In the genomic region with DNA sequence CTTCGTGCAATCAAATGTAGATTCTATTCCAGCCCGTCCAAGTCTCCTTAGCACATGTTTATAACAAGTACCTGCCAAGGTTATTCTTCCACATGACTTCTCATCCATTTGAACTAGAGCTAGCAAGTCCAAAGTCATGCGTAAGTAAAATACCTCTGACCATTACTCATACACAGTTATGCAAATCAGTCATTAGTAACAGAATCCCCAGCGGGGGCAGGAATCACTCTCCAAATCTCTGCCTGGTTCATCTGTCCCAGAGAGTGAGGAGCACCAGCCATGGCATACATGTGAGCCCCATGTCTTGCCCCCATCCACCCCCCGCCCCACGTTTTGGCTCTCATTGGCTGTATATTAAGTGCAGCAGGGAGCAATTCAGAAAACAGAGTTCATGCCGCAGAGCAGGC, we compare ENCODE assay signal across 12 cellular contexts. TPM values are rescaled to one million over a fixed set of nuclear protein-coding genes. Genes with fewer than 3 reads are reported as not detected.
DNase-seq lines count a peak whose midpoint lies in the region; ATAC-seq, FAIRE-seq and TF ChIP-seq lines count a peak whose summit lies in the region.
"Had no signal": no experiment of that assay in that cellular context is flagged by ENCODE, and none has a peak within 500 bp of the region (broad histone marks: within the 10 kb centered on the region; RNA-seq: fewer than 3 reads in every experiment).

No MANE protein-coding gene starts in this region.

- ATAC-seq in GM12878: 0 out of 3 replicates have a peak, but pooled peaks have one; percentile 31
- no peak for ATAC-seq in CD8-positive, alpha-beta T cell
- ATAC-seq: naive thymus-derived CD4-positive, alpha-beta T cell had no signal

- BruUV-seq in GM12878 (replicated peaks; lab: Mats Ljungman, UMichigan): no TSS peak

- RAD21 ChIA-PET in GM12878 (lab: Charles Lee; ENCODE audit: unreplicated experiment): interaction anchor here (0.5 kb wide), 1 partner anchor 84 kb away, joined by 3 read pairs; no protein-coding TSS in a partner anchor

- H3K4me3 ChIP-seq in GM12878: no peak overlapping the region
- H3K4me3 ChIP-seq in CD8-positive, alpha-beta T cell (ENCODE audit: low read depth, low read length): no peak overlapping the region

- H3K4me1 ChIP-seq in GM12878 (ENCODE audit: control insufficient read depth, insufficient read depth, low read length): no peaks in the 10 kb centered on the region
- H3K4me1 ChIP-seq in CD8-positive, alpha-beta T cell (ENCODE audit: insufficient read depth, low read length): no peaks in the 10 kb centered on the region

- H4K20me1 ChIP-seq in GM12878 (ENCODE audit: control insufficient read depth, insufficient read depth): no peaks in the 10 kb centered on the region

- CTCF ChIA-PET in GM12878 (lab: Yijun Ruan, JAX): no interaction called here
- CTCF ChIA-PET in CD8-positive, alpha-beta T cell (lab: Charles Lee): no interaction called here

- no peak overlapping the region for H3K4me2 ChIP-seq in GM12878 (ENCODE audit: control insufficient read depth, insufficient read depth)

- no peak for TF ChIP-seq POLR2A in GM12878 (IDR thresholded peaks at IDR 0.05; ENCODE audit: low read depth, low read length)

- no peak for FAIRE-seq in GM12878 (lab: Jason Lieb, UNC)
- FAIRE-seq: GM18507 had no signal

- H3K4me1 Mint-ChIP-seq in CD8-positive, alpha-beta T cell (ENCODE audit: low read depth): no peaks in the 10 kb centered on the region
- H3K4me1 Mint-ChIP-seq: activated CD4-positive, alpha-beta memory T cell treated with anti-CD3 and anti-CD28 coated beads, Interleukin-2, amount 10 ng/mL, durations not matched to agents 7 days and 5 days; naive thymus-derived CD4-positive, alpha-beta T cell had no signal

- no peak overlapping the region for H3K27ac Mint-ChIP-seq in CD8-positive, alpha-beta T cell
- H3K27ac Mint-ChIP-seq: activated CD4-positive, alpha-beta memory T cell treated with anti-CD3 and anti-CD28 coated beads, Interleukin-2, amount 10 ng/mL, durations not matched to agents 7 days and 5 days; naive thymus-derived CD4-positive, alpha-beta T cell had no signal

- H3K27me3 Mint-ChIP-seq in CD8-positive, alpha-beta T cell (ENCODE audit: low read depth): peaks cover 3% of the 10 kb centered on the region

- no peak overlapping the region for H3K27ac ChIP-seq in GM12878 (ENCODE audit: control insufficient read depth, insufficient read depth)
- H3K27ac ChIP-seq in CD8-positive, alpha-beta T cell (ENCODE audit: low read depth, low read length): no peak overlapping the region

- H3K9ac ChIP-seq in GM12878 (ENCODE audit: control insufficient read depth, insufficient read depth, low read length): no peak overlapping the region

- 23% methylated on average over 7 of the region's 7 CpGs for WGBS in GM12878 (ENCODE audit: insufficient coverage, insufficient replicate concordance, low lambda C conversion rate, missing lambda C conversion rate)

- no peaks in the 10 kb centered on the region for H3K36me3 Mint-ChIP-seq in CD8-positive, alpha-beta T cell
- H3K36me3 Mint-ChIP-seq: naive thymus-derived CD4-positive, alpha-beta T cell had no signal

- intact Hi-C loops in GM12878 (cut with micrococcal nuclease; ENCODE audit: unreplicated experiment): no loop called here
- intact Hi-C loops in CD8-positive, alpha-beta T cell (cut with DNase I, micrococcal nuclease): no loop called here

- no peak overlapping the region for H3K4me3 Mint-ChIP-seq in CD8-positive, alpha-beta T cell
- H3K4me3 Mint-ChIP-seq: activated CD4-positive, alpha-beta memory T cell treated with anti-CD3 and anti-CD28 coated beads, Interleukin-2, amount 10 ng/mL, durations not matched to agents 7 days and 5 days; naive thymus-derived CD4-positive, alpha-beta T cell had no signal

- no peaks in the 10 kb centered on the region for H3K79me2 ChIP-seq in GM12878 (ENCODE audit: control insufficient read depth, insufficient read depth, low read length)

- TF ChIP-seq CTCF in GM12878 (IDR thresholded peaks at IDR 0.05 in 2 of 3, conservative IDR thresholded peaks at IDR 0.05 in 1 of 3; ENCODE audit: control insufficient read depth in 2 of 3, extremely low read depth in 1 of 3, insufficient read depth in 1 of 3, low read depth in 3 of 3, low read length in 3 of 3): no peak
- TF ChIP-seq CTCF in CD8-positive, alpha-beta T cell (IDR thresholded peaks at IDR 0.05): no peak

- H3K27me3 ChIP-seq in GM12878 (replicated peaks in 1 of 2; ENCODE audit: control insufficient read depth in 2 of 2, insufficient read depth in 2 of 2, low read length in 1 of 2): no peaks in the 10 kb centered on the region; a peak in 2 of 4 replicates
- no peaks in the 10 kb centered on the region for H3K27me3 ChIP-seq in CD8-positive, alpha-beta T cell (ENCODE audit: insufficient read depth, low read length)

- H3K9me3 ChIP-seq in GM12878 (replicated peaks; ENCODE audit: control insufficient read depth, insufficient read depth, low read length): no peaks in the 10 kb centered on the region
- no peaks in the 10 kb centered on the region for H3K9me3 ChIP-seq in CD8-positive, alpha-beta T cell (ENCODE audit: low read length)

- SMC1A ChIA-PET in GM12878 (lab: Charles Lee; ENCODE audit: uncharacterized antibody, unreplicated experiment): no interaction called here

- no peaks in the 10 kb centered on the region for H3K9me3 Mint-ChIP-seq in CD8-positive, alpha-beta T cell
- H3K9me3 Mint-ChIP-seq: activated CD4-positive, alpha-beta memory T cell treated with anti-CD3 and anti-CD28 coated beads, Interleukin-2, amount 10 ng/mL, durations not matched to agents 7 days and 5 days; naive thymus-derived CD4-positive, alpha-beta T cell had no signal

- H3K36me3 ChIP-seq in GM12878 (ENCODE audit: control insufficient read depth in 2 of 2, insufficient read depth in 2 of 2, low read length in 1 of 2): no peaks in the 10 kb centered on the region
- H3K36me3 ChIP-seq in CD8-positive, alpha-beta T cell (ENCODE audit: insufficient read depth, low read length): no peaks in the 10 kb centered on the region

- no peak for TF ChIP-seq EP300 in GM12878 (IDR thresholded peaks at IDR 0.05; ENCODE audit: borderline replicate concordance in 1 of 2, control insufficient read depth in 1 of 2, low read depth in 2 of 2, low read length in 2 of 2)

- no peak for TF ChIP-seq RAD21 in GM12878 (IDR thresholded peaks at IDR 0.05; ENCODE audit: insufficient read depth, low read depth, low read length)

- in situ Hi-C loops in GM12878 (cut with MboI): no loop called here

- POLR2A ChIA-PET in GM12878 (lab: Charles Lee): no interaction called here
- POLR2A ChIA-PET in CD8-positive, alpha-beta T cell (lab: Charles Lee): no interaction called here

- no peak overlapping the region for H2AFZ ChIP-seq in GM12878 (ENCODE audit: control insufficient read depth, low read depth, low read length)

- DNase-seq in HT1080 (ENCODE audit: low read depth) (peak; percentile 76), GM12878 (ENCODE audit: low read depth, low spot score) (no peak), iPS-NIHi11 (ENCODE audit: low spot score) (peak; percentile 36), ureter (ENCODE audit: low spot score) (peak; percentile 52), NCI-H69 (lab: John Stamatoyannopoulos, UW) (no peak)
- no peak for DNase-seq in effector CD4-positive, alpha-beta T cell
- no peak for DNase-seq in stimulated activated CD4-positive, alpha-beta T cell treated with anti-CD3 and anti-CD28 coated beads, Interleukin-4, amount 100 ng/mL, for 1 hour
- no peak for DNase-seq in CD8-positive, alpha-beta T cell
- DNase-seq: activated CD4-positive, alpha-beta memory T cell treated with anti-CD3 and anti-CD28 coated beads, Interleukin-2, amount 10 ng/mL, durations not matched to agents 7 days and 5 days; naive thymus-derived CD4-positive, alpha-beta T cell; stimulated activated CD8-positive, alpha-beta memory T cell treated with anti-CD3 and anti-CD28 coated beads, Interleukin-4, amount 100 ng/mL, for 48 hours had no signal

RNA-seq across cellular contexts. Expression of a gene that starts 27.7 kb away (rescaled TPM):
- not detected in 2 replicates for total RNA-seq in HT1080 (2014; rRNA removed; shearing (Covaris generic))
- polyA plus RNA-seq in HT1080 (2015; cell fraction: cytosol; rRNA removed): not detected in 2 replicates
- polyA plus RNA-seq in HT1080 (2015; cell fraction: nucleus; rRNA removed): not detected in 2 replicates
- not detected in 2 replicates for total RNA-seq in GM12878 (2013; cell fraction: nucleolus; rRNA removed)
- total RNA-seq in GM12878 (2014; rRNA removed) (not detected in 2 replicates), GM12878 (2014; rRNA removed; fragmentation: Illumina TruSeq; extraction: Trizol) (not detected in 2 replicates), GM12878 (2021) (not detected in 2 replicates), ureter (10.1 TPM)
- 0.05 TPM for polyA plus RNA-seq in GM12878 (2011; ENCODE audit: low read depth)
- polyA plus RNA-seq in GM12878 (2011; rRNA removed) (not detected in 2 replicates), GM12878 (2014; fragmentation: Illumina TruSeq; extraction: Trizol) (not detected in 2 replicates), GM12878 (2014; fragmentation: Nextera tagmentation; extraction: Ambion mirVana) (not detected), GM12878 (2014; rRNA removed) (not detected in 2 replicates), GM12878 (2016; fragmentation: Nextera tagmentation; extraction: Ambion mirVana) (not detected)
- not detected in 2 replicates for polyA plus RNA-seq in GM12878 (2011; cell fraction: cytosol; rRNA removed)
- not detected in 2 replicates for polyA plus RNA-seq in GM12878 (2011; cell fraction: nucleus; rRNA removed)
- polyA plus RNA-seq in GM12878 (2012): not detected in 2 replicates
- not detected in 2 replicates for polyA minus RNA-seq in GM12878 (2011; rRNA and poly(A)+ RNA removed)
- not detected in 2 replicates for polyA minus RNA-seq in GM12878 (2011; cell fraction: cytosol; rRNA and poly(A)+ RNA removed)
- polyA minus RNA-seq in GM12878 (2011; cell fraction: nucleus; rRNA and poly(A)+ RNA removed): not detected in 2 replicates
- total RNA-seq in CD8-positive, alpha-beta T cell: not detected
- total RNA-seq: activated CD4-positive, alpha-beta memory T cell treated with anti-CD3 and anti-CD28 coated beads, Interleukin-2, amount 10 ng/mL, durations not matched to agents 7 days and 5 days; naive thymus-derived CD4-positive, alpha-beta T cell had no signal
- polyA plus RNA-seq: naive thymus-derived CD4-positive, alpha-beta T cell had no signal

RNA-seq across cellular contexts. Expression of a gene that starts 58.6 kb away (rescaled TPM):
- total RNA-seq in HT1080 (2014; rRNA removed; shearing (Covaris generic)): 25.3 and 35.3 TPM in 2 replicates
- 20.2 and 22.7 TPM in 2 replicates for polyA plus RNA-seq in HT1080 (2015; cell fraction: cytosol; rRNA removed)
- polyA plus RNA-seq in HT1080 (2015; cell fraction: nucleus; rRNA removed): 25.4 and 27.0 TPM in 2 replicates
- 10.7 and 12.2 TPM in 2 replicates for total RNA-seq in GM12878 (2013; cell fraction: nucleolus; rRNA removed)
- 14.8 and 19.9 TPM in 2 replicates for total RNA-seq in GM12878 (2014; rRNA removed)
- total RNA-seq in GM12878 (2014; rRNA removed; fragmentation: Illumina TruSeq; extraction: Trizol): 10.0 and 11.9 TPM in 2 replicates
- 25.2 and 26.0 TPM in 2 replicates for total RNA-seq in GM12878 (2021)
- polyA plus RNA-seq in GM12878 (2011; ENCODE audit: low read depth): 3.7 TPM
- polyA plus RNA-seq in GM12878 (2011; rRNA removed): 3.0 and 9.8 TPM in 2 replicates
- polyA plus RNA-seq in GM12878 (2011; cell fraction: cytosol; rRNA removed): 6.1 and 10.7 TPM in 2 replicates
- polyA plus RNA-seq in GM12878 (2011; cell fraction: nucleus; rRNA removed): 13.3 and 20.0 TPM in 2 replicates
- 9.6 and 10.1 TPM in 2 replicates for polyA plus RNA-seq in GM12878 (2012)
- polyA plus RNA-seq in GM12878 (2014; fragmentation: Illumina TruSeq; extraction: Trizol): 2.8 and 7.0 TPM in 2 replicates
- under 1 TPM; 0.14 to 0.27 TPM for polyA plus RNA-seq in GM12878 (2014; fragmentation: Nextera tagmentation; extraction: Ambion mirVana)
- polyA plus RNA-seq in GM12878 (2014; rRNA removed): 18.2 and 24.8 TPM in 2 replicates
- 1 to 10 TPM; 4.2 to 4.7 TPM for polyA plus RNA-seq in GM12878 (2016; fragmentation: Nextera tagmentation; extraction: Ambion mirVana)
- 19.7 and 30.8 TPM in 2 replicates for polyA minus RNA-seq in GM12878 (2011; rRNA and poly(A)+ RNA removed)
- 9.9 and 13.9 TPM in 2 replicates for polyA minus RNA-seq in GM12878 (2011; cell fraction: cytosol; rRNA and poly(A)+ RNA removed)
- 6.2 and 10.3 TPM in 2 replicates for polyA minus RNA-seq in GM12878 (2011; cell fraction: nucleus; rRNA and poly(A)+ RNA removed)
- 18.1 TPM for total RNA-seq in ureter
- total RNA-seq in CD8-positive, alpha-beta T cell: 1 to 10 TPM; 8.5 to 9.8 TPM

Comparison
In these comparisons a context has a peak if more than half of its experiments do, and no peak if none do; other contexts are left out.
1. DNase-seq: peak in HT1080 (single experiment), iPS-NIHi11 (single experiment) and ureter (single experiment); none in GM12878 (single experiment), effector CD4-positive, alpha-beta T cell (single experiment), stimulated activated CD4-positive, alpha-beta T cell treated with anti-CD3 and anti-CD28 coated beads, Interleukin-4, amount 100 ng/mL, for 1 hour (single experiment), CD8-positive, alpha-beta T cell (0 of 7) and NCI-H69 (single experiment).
2. RNA of a gene that starts 27.7 kb away (total RNA-seq): 10.1 TPM in ureter (single experiment); not detected in CD8-positive, alpha-beta T cell, not detected in HT1080 and not detected in GM12878; every median in the first group is over 10 times any median in the second.